9 cellular contexts compared by ENCODE assay signal in the genomic region with DNA sequence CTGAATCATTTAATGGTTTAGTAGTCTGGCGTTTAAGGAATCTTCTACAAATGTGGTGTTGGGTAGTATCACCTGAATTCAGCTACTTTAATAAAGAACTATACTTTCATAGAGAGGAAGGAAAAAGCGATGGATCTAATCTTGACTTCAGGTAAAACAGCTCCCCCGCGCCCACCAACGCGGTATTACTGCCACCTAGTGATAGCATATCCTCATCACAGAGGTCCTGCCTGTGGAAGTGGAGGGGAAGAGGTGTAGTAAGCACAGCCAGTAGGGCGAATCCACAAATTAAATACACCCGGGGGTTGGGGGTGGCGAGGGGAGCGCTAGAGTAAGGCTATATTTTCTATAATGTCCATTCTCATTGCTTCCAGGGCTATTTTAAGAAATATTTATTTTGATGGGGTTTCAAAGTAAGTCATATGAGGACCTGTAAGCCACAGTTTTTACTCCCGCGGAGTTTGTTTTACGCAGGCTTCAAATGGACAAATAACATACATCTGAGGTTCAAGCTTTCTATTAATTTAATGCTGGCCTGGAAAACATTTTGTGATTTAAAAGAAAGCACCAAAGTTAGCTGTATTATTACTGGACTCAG. TPM values are rescaled to one million over a fixed set of nuclear protein-coding genes. Genes with fewer than 3 reads are reported as not detected.
DNase-seq lines count a peak whose midpoint lies in the region; ATAC-seq and TF ChIP-seq lines count a peak whose summit lies in the region.
"Had no signal": no experiment of that assay in that cellular context is flagged by ENCODE, and none has a peak within 500 bp of the region (broad histone marks: within the 10 kb centered on the region; RNA-seq: fewer than 3 reads in every experiment).

No MANE protein-coding gene starts in this region.

- CTCF ChIA-PET in WTC11 (lab: Charles Lee), result interaction anchor here (0.5 to 2.1 kb wide), 25 partner anchors 9 to 1041 kb away, joined by 3 to 25 read pairs (median 4); partner anchors contain the start of genes LAMTOR3 and TRMT10A

- intact Hi-C loops in right lobe of liver (cut with DNase I), result no loop called here

- H3K4me3 ChIP-seq in cardiac fibroblast (replicated peaks in 1 of 2; ENCODE audit: low read depth in 2 of 2, low read length in 2 of 2) (no peak overlapping the region), right lobe of liver (no peak overlapping the region)
- H3K4me3 ChIP-seq: BLaER1 treated with 17β-estradiol and CSF1 and Interleukin-3, amounts not matched to agents 10 nM and 100 nM had no signal

- H3K27ac Mint-ChIP-seq in WTC11, result no peak overlapping the region

- H3K36me3 Mint-ChIP-seq in WTC11, result no peaks in the 10 kb centered on the region

- H3K4me3 Mint-ChIP-seq in WTC11, result no peak overlapping the region

- peak; percentile 37 for DNase-seq in NCI-H1436 (lab: John Stamatoyannopoulos, UW)
- DNase-seq in NCI-H1436 treated with DMSO at 0.1 percent for 48 hours (lab: John Stamatoyannopoulos, UW), result no peak
- DNase-seq in NAMALWA (ENCODE audit: low spot score), result peak; percentile 83
- DNase-seq in WTC11 (ENCODE audit: low spot score), result peak; percentile 80
- DNase-seq in cardiac fibroblast (ENCODE audit: low read depth in 2 of 2), result peak; percentile 48 to 71
- peak; percentile 45 to 72 (median 64) for DNase-seq in right lobe of liver
- DNase-seq in stimulated activated CD8-positive, alpha-beta memory T cell treated with anti-CD3 and anti-CD28 coated beads, Interleukin-4, amount 100 ng/mL, for 24 hours (ENCODE audit: low read depth), result peak; percentile 42

- ATAC-seq in HG02588 (IDR thresholded peaks at IDR 0.05; ENCODE audit: unreplicated experiment) (peak; percentile 88), WTC11 (peak; percentile 95), right lobe of liver (peak; percentile 95 to 97 (median 95))

- no peaks in the 10 kb centered on the region for H3K9me3 Mint-ChIP-seq in WTC11

- TF ChIP-seq POLR2A in right lobe of liver (IDR thresholded peaks at IDR 0.05), result no peak

- TF ChIP-seq CTCF in WTC11 (IDR thresholded peaks at IDR 0.05), result peak; percentile 70
- TF ChIP-seq CTCF in cardiac fibroblast (IDR thresholded peaks at IDR 0.05; ENCODE audit: low read depth, low read length), result peak; percentile 68
- peak; percentile 64 to 83 (median 72) for TF ChIP-seq CTCF in right lobe of liver (IDR thresholded peaks at IDR 0.05)

- no peaks in the 10 kb centered on the region for H3K36me3 ChIP-seq in right lobe of liver
- H3K36me3 ChIP-seq: BLaER1 treated with 17β-estradiol and CSF1 and Interleukin-3, amounts not matched to agents 10 nM and 100 nM had no signal

- WGBS in right lobe of liver (ENCODE audit: insufficient coverage, low coverage, low lambda C conversion rate, missing lambda C conversion rate), result 21% methylated on average over 13 of the region's 13 CpGs

- H3K27me3 Mint-ChIP-seq in WTC11 (ENCODE audit: low read depth), result no peaks in the 10 kb centered on the region

- H3K27ac ChIP-seq in right lobe of liver, result no peak overlapping the region
- H3K27ac ChIP-seq: BLaER1 treated with 17β-estradiol and CSF1 and Interleukin-3, amounts not matched to agents 10 nM and 100 nM had no signal

- POLR2A ChIA-PET in WTC11 (lab: Charles Lee), result interaction anchor here (0.5 kb wide), 1 partner anchor 282 kb away, joined by 3 read pairs; no protein-coding TSS in a partner anchor

- H3K9me3 ChIP-seq in right lobe of liver, result no peaks in the 10 kb centered on the region
- H3K9me3 ChIP-seq: BLaER1 treated with 17β-estradiol and CSF1 and Interleukin-3, amounts not matched to agents 10 nM and 100 nM had no signal

- H3K4me1 ChIP-seq in right lobe of liver, result no peaks in the 10 kb centered on the region
- H3K4me1 ChIP-seq: BLaER1 treated with 17β-estradiol and CSF1 and Interleukin-3, amounts not matched to agents 10 nM and 100 nM had no signal

- no peaks in the 10 kb centered on the region for H3K27me3 ChIP-seq in right lobe of liver
- H3K27me3 ChIP-seq: BLaER1 treated with 17β-estradiol and CSF1 and Interleukin-3, amounts not matched to agents 10 nM and 100 nM had no signal

- H3K4me1 Mint-ChIP-seq in WTC11, result peaks cover 5% of the 10 kb centered on the region; the same call in 1 of the 2 replicates

TF ChIP-seq in WTC11, 78 proteins besides CTCF, POLR2A, EP300 and RAD21:
- TF ChIP-seq NFE2L1 (CRISPR knock-in tag; IDR thresholded peaks at IDR 0.05), result no peak
- TF ChIP-seq SOX15 (CRISPR knock-in tag; IDR thresholded peaks at IDR 0.05), result no peak
- no peak for TF ChIP-seq NFYB (CRISPR knock-in tag; conservative IDR thresholded peaks at IDR 0.05; ENCODE audit: low read depth)
- TF ChIP-seq E2F4 (CRISPR knock-in tag; IDR thresholded peaks at IDR 0.05; ENCODE audit: borderline replicate concordance, low read depth), result no peak
- no peak for TF ChIP-seq RORB (CRISPR knock-in tag; IDR thresholded peaks at IDR 0.05)
- TF ChIP-seq USF2 (CRISPR knock-in tag; IDR thresholded peaks at IDR 0.05), result no peak
- TF ChIP-seq, protein P1, sequence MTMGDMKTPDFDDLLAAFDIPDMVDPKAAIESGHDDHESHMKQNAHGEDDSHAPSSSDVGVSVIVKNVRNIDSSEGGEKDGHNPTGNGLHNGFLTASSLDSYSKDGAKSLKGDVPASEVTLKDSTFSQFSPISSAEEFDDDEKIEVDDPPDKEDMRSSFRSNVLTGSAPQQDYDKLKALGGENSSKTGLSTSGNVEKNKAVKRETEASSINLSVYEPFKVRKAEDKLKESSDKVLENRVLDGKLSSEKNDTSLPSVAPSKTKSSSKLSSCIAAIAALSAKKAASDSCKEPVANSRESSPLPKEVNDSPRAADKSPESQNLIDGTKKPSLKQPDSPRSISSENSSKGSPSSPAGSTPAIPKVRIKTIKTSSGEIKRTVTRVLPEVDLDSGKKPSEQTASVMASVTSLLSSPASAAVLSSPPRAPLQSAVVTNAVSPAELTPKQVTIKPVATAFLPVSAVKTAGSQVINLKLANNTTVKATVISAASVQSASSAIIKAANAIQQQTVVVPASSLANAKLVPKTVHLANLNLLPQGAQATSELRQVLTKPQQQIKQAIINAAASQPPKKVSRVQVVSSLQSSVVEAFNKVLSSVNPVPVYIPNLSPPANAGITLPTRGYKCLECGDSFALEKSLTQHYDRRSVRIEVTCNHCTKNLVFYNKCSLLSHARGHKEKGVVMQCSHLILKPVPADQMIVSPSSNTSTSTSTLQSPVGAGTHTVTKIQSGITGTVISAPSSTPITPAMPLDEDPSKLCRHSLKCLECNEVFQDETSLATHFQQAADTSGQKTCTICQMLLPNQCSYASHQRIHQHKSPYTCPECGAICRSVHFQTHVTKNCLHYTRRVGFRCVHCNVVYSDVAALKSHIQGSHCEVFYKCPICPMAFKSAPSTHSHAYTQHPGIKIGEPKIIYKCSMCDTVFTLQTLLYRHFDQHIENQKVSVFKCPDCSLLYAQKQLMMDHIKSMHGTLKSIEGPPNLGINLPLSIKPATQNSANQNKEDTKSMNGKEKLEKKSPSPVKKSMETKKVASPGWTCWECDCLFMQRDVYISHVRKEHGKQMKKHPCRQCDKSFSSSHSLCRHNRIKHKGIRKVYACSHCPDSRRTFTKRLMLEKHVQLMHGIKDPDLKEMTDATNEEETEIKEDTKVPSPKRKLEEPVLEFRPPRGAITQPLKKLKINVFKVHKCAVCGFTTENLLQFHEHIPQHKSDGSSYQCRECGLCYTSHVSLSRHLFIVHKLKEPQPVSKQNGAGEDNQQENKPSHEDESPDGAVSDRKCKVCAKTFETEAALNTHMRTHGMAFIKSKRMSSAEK (CRISPR knock-in tag; IDR thresholded peaks at IDR 0.05; ENCODE audit: borderline replicate concordance), result no peak
- no peak for TF ChIP-seq OVOL2 (CRISPR knock-in tag; IDR thresholded peaks at IDR 0.05; ENCODE audit: borderline replicate concordance)
- TF ChIP-seq TEAD1 (CRISPR knock-in tag; IDR thresholded peaks at IDR 0.05), result no peak
- TF ChIP-seq, protein P2, sequence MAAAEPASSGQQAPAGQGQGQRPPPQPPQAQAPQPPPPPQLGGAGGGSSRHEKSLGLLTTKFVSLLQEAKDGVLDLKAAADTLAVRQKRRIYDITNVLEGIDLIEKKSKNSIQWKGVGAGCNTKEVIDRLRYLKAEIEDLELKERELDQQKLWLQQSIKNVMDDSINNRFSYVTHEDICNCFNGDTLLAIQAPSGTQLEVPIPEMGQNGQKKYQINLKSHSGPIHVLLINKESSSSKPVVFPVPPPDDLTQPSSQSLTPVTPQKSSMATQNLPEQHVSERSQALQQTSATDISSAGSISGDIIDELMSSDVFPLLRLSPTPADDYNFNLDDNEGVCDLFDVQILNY (CRISPR knock-in tag; IDR thresholded peaks at IDR 0.05), result no peak
- TF ChIP-seq ZNF416 (CRISPR knock-in tag; IDR thresholded peaks at IDR 0.05), result no peak
- no peak for TF ChIP-seq FOXJ3 (CRISPR knock-in tag; IDR thresholded peaks at IDR 0.05; ENCODE audit: borderline replicate concordance)
TF ChIP-seq in WTC11: peak in this region for 0.

RNA-seq across cellular contexts. Expression of gene DAPP1, which starts 8.3 kb away (rescaled TPM):
- 0.07 TPM in 1 of 3 replicates, not detected in the others for total RNA-seq in WTC11 (2021)
- 1 to 10 TPM in 2 of 6 experiments, under 1 TPM in 4; 0.12 to 1.5 (median 0.73) TPM for total RNA-seq in right lobe of liver
